In genomic region chr17:38563362-38564253, GRCh38 we compare ENCODE assay signal across 1 cellular context.
TF ChIP-seq lines count a peak whose summit lies in the region.

No MANE protein-coding gene starts in this region.

TF ChIP-seq in endothelial cell of umbilical vein, 7 proteins besides CTCF, POLR2A, EP300 and RAD21:
- TF ChIP-seq EZH2 (IDR thresholded peaks at IDR 0.05; ENCODE audit: borderline replicate concordance, low read depth, low read length, severe bottlenecking), result peak; percentile 76
- TF ChIP-seq MYC (IDR thresholded peaks at IDR 0.05; ENCODE audit: low read depth, low read length), result no peak
